Comparison of ENCODE assay signal across 1 cellular context in the genomic region with DNA sequence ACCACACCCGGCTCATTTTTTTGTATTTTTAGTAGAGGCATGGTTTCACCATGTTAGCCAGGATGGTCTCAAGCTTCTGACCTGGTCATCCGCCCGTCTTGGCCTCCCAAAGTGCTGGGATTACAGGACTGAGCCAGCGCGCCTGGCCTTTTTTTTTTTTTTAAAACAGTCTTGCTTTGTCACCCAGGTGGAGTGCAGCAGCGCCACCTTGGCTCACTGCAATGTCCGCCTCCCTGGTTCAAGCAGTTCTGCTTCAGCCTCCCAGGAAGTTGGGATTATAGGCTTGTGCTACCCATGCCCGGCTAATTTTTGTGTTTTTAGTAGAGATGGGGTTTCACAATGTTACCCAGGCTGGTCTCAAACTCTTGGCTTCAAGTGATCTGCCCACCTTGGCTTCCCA.
TF ChIP-seq lines count a peak whose summit lies in the region.

No MANE protein-coding gene starts in this region.

TF ChIP-seq in GM23338, 12 proteins besides CTCF, POLR2A, EP300 and RAD21 (continued from another document):
- no peak for TF ChIP-seq NANOG (IDR thresholded peaks at IDR 0.05; ENCODE audit: borderline replicate concordance)
- no peak for TF ChIP-seq JUNB (IDR thresholded peaks at IDR 0.05; ENCODE audit: unreplicated experiment)
TF ChIP-seq in GM23338: peak in this region for 0.
